8 cellular contexts compared by ENCODE assay signal in genomic region chr1:41242645-41243171, GRCh38. TPM values are rescaled to one million over a fixed set of nuclear protein-coding genes. Genes with fewer than 3 reads are reported as not detected.
DNase-seq lines count a peak whose midpoint lies in the region; ATAC-seq and TF ChIP-seq lines count a peak whose summit lies in the region.

No MANE protein-coding gene starts in this region.

- peak overlapping the region; percentile 59 for H3K4me3 Mint-ChIP-seq in dendritic cell treated with granulocyte-macrophage colony-stimulating factor and Interleukin-4, amounts not matched to agents 40 ng/mL and 50 ng/mL, for 4 days
- H3K4me3 Mint-ChIP-seq in naive thymus-derived CD4-positive, alpha-beta T cell: peak overlapping the region; percentile 64 to 88 (median 82)

- DNase-seq in AG09309 (ENCODE audit: low read depth): no peak
- peak; percentile 61 for DNase-seq in NCI-H2227 (lab: John Stamatoyannopoulos, UW; ENCODE audit: unreplicated experiment)
- DNase-seq in naive thymus-derived CD4-positive, alpha-beta T cell: peak in 3 of 9 donors; percentile 2 to 6 (median 2)
- no peak for DNase-seq in RKO (ENCODE audit: low spot score)

- intact Hi-C loops in dendritic cell treated with granulocyte-macrophage colony-stimulating factor and Interleukin-4, amounts not matched to agents 40 ng/mL and 50 ng/mL, for 4 days (cut with micrococcal nuclease): no loop called here
- intact Hi-C loops in naive thymus-derived CD4-positive, alpha-beta T cell (cut with micrococcal nuclease): loop anchor here (1.0 to 10.0 kb wide), 3 partner anchors 121 to 380 kb away; partner anchors contain the start of gene CITED4 (in 2 of the 2)

- H3K36me3 ChIP-seq in naive thymus-derived CD4-positive, alpha-beta T cell (ENCODE audit: control insufficient read depth in 2 of 3, insufficient read depth in 3 of 3, low read length in 3 of 3): no peaks in the 10 kb centered on the region

- H3K27ac Mint-ChIP-seq in dendritic cell treated with granulocyte-macrophage colony-stimulating factor and Interleukin-4, amounts not matched to agents 40 ng/mL and 50 ng/mL, for 4 days: no peak overlapping the region
- H3K27ac Mint-ChIP-seq in naive thymus-derived CD4-positive, alpha-beta T cell: peak overlapping the region; percentile 65 to 88 (median 68)

- H3K9me3 ChIP-seq in naive thymus-derived CD4-positive, alpha-beta T cell (ENCODE audit: control insufficient read depth in 2 of 3, low read length in 3 of 3): no peaks in the 10 kb centered on the region

- peaks cover 18% of the 10 kb centered on the region for H3K4me1 Mint-ChIP-seq in dendritic cell treated with granulocyte-macrophage colony-stimulating factor and Interleukin-4, amounts not matched to agents 40 ng/mL and 50 ng/mL, for 4 days (ENCODE audit: low read depth)
- H3K4me1 Mint-ChIP-seq in naive thymus-derived CD4-positive, alpha-beta T cell: peaks cover 7 to 35% (median 23%) of the 10 kb centered on the region in 7 donors

- no peaks in the 10 kb centered on the region for H3K27me3 ChIP-seq in naive thymus-derived CD4-positive, alpha-beta T cell (ENCODE audit: control insufficient read depth in 2 of 2, insufficient read depth in 2 of 2, low read length in 2 of 2)

- CTCF ChIA-PET in naive thymus-derived CD4-positive, alpha-beta T cell (lab: Charles Lee): no interaction called here

- H3K36me3 Mint-ChIP-seq in dendritic cell treated with granulocyte-macrophage colony-stimulating factor and Interleukin-4, amounts not matched to agents 40 ng/mL and 50 ng/mL, for 4 days (ENCODE audit: low read depth): no peaks in the 10 kb centered on the region
- peaks cover 0 to 3% (median 0%) of the 10 kb centered on the region in 5 donors for H3K36me3 Mint-ChIP-seq in naive thymus-derived CD4-positive, alpha-beta T cell

- no peaks in the 10 kb centered on the region for H3K9me3 Mint-ChIP-seq in dendritic cell treated with granulocyte-macrophage colony-stimulating factor and Interleukin-4, amounts not matched to agents 40 ng/mL and 50 ng/mL, for 4 days
- peaks cover 0 to 3% (median 0%) of the 10 kb centered on the region in 11 donors for H3K9me3 Mint-ChIP-seq in naive thymus-derived CD4-positive, alpha-beta T cell

- peaks cover 9% of the 10 kb centered on the region for H3K27me3 Mint-ChIP-seq in dendritic cell treated with granulocyte-macrophage colony-stimulating factor and Interleukin-4, amounts not matched to agents 40 ng/mL and 50 ng/mL, for 4 days
- H3K27me3 Mint-ChIP-seq in naive thymus-derived CD4-positive, alpha-beta T cell: peaks cover 0 to 5% (median 0%) of the 10 kb centered on the region in 5 donors

- peaks cover 10 to 13% of the 10 kb centered on the region in 2 donors for H3K4me1 ChIP-seq in naive thymus-derived CD4-positive, alpha-beta T cell (ENCODE audit: control insufficient read depth in 2 of 2, insufficient read depth in 2 of 2, low read length in 2 of 2)

- ATAC-seq in GM19372 (IDR thresholded peaks at IDR 0.05; ENCODE audit: low read depth, unreplicated experiment): peak; percentile 3
- ATAC-seq in naive thymus-derived CD4-positive, alpha-beta T cell: no peak
- ATAC-seq in GM21360 (IDR thresholded peaks at IDR 0.05; ENCODE audit: unreplicated experiment): no peak
- no peak for ATAC-seq in GM21825 (IDR thresholded peaks at IDR 0.05; ENCODE audit: unreplicated experiment)

- TF ChIP-seq CTCF in AG09309 (IDR thresholded peaks at IDR 0.05; ENCODE audit: control insufficient read depth, insufficient read depth, low read depth, low read length, missing control alignments): no peak

- POLR2A ChIA-PET in naive thymus-derived CD4-positive, alpha-beta T cell (lab: Charles Lee): interaction anchor here (0.6 kb wide), 1 partner anchor 137 kb away, joined by 5 read pairs; no protein-coding TSS in a partner anchor

- peak overlapping the region; percentile 59 for H3K4me3 ChIP-seq in AG09309 (ENCODE audit: control insufficient read depth, low read depth, low read length)
- H3K4me3 ChIP-seq in naive thymus-derived CD4-positive, alpha-beta T cell (ENCODE audit: low read length): peak overlapping the region; percentile 57

- H3K27ac ChIP-seq in naive thymus-derived CD4-positive, alpha-beta T cell (ENCODE audit: low read depth, low read length): peak overlapping the region; percentile 30

RNA-seq across cellular contexts. Expression of gene SCMH1, which starts 0.6 kb away (rescaled TPM):
- total RNA-seq in naive thymus-derived CD4-positive, alpha-beta T cell: 10 to 100 TPM; 16.7 to 18.6 (median 18.2) TPM
- polyA plus RNA-seq in naive thymus-derived CD4-positive, alpha-beta T cell: 1 to 10 TPM; 3.6 to 7.8 TPM
